ENCODE assay signal across 8 cellular contexts in genomic region chr1:15948091-15948591, GRCh38. TPM values are rescaled to one million over a fixed set of nuclear protein-coding genes. Genes with fewer than 3 reads are reported as not detected.
DNase-seq lines count a peak whose midpoint lies in the region; ATAC-seq, FAIRE-seq and TF ChIP-seq lines count a peak whose summit lies in the region.

No MANE protein-coding gene starts in this region.

- no peak overlapping the region for H2AFZ ChIP-seq in OCI-LY3 (ENCODE audit: low read depth, low read length)

- TF ChIP-seq CTCF in AG04450 (IDR thresholded peaks at IDR 0.05; ENCODE audit: low read depth, low read length) = no peak
- no peak for TF ChIP-seq CTCF in OCI-LY3 (IDR thresholded peaks at IDR 0.05; ENCODE audit: low read depth, low read length)
- no peak for TF ChIP-seq CTCF in neutrophil (IDR thresholded peaks at IDR 0.05)

- H3K27me3 ChIP-seq in AG04450 (ENCODE audit: control insufficient read depth, insufficient read depth, low read length) = no peaks in the 10 kb centered on the region
- no peaks in the 10 kb centered on the region for H3K27me3 ChIP-seq in OCI-LY3 (ENCODE audit: low read depth, low read length)
- H3K27me3 ChIP-seq in effector memory CD4-positive, alpha-beta T cell (replicated peaks; ENCODE audit: control insufficient read depth, insufficient read depth, low read length, poor library complexity, severe bottlenecking) = no peaks in the 10 kb centered on the region
- no peaks in the 10 kb centered on the region for H3K27me3 ChIP-seq in neutrophil

- H3K36me3 ChIP-seq in OCI-LY3 (replicated peaks; ENCODE audit: low read depth, low read length) (peaks cover 12% of the 10 kb centered on the region), neutrophil (peaks cover 54% of the 10 kb centered on the region)
- H3K36me3 ChIP-seq in effector memory CD4-positive, alpha-beta T cell (ENCODE audit: control insufficient read depth, insufficient read depth, low read length) = peaks cover 39% of the 10 kb centered on the region

- peak overlapping the region; percentile 0 for H3K27ac ChIP-seq in AG04450 (ENCODE audit: low read depth, low read length)
- H3K27ac ChIP-seq in OCI-LY3 (ENCODE audit: low read length) = peak overlapping the region; percentile 78
- peak overlapping the region; percentile 26 for H3K27ac ChIP-seq in effector memory CD4-positive, alpha-beta T cell (ENCODE audit: insufficient read depth, low read length, poor library complexity, severe bottlenecking)
- H3K27ac ChIP-seq in neutrophil = peak overlapping the region; percentile 62

- DNase-seq in AG04450 (ENCODE audit: low read depth, low spot score) (no peak), NCI-H1105 (lab: John Stamatoyannopoulos, UW) (no peak), NCI-H1930 (lab: John Stamatoyannopoulos, UW) (no peak), urothelium cell line (ENCODE audit: low spot score) (no peak)
- DNase-seq in effector memory CD4-positive, alpha-beta T cell = no peak

- no peak for FAIRE-seq in urothelium cell line (lab: Jason Lieb, UNC)

- H4K20me1 ChIP-seq in OCI-LY3 (ENCODE audit: insufficient read depth, low read length) = no peaks in the 10 kb centered on the region

- ATAC-seq in GM19395 (IDR thresholded peaks at IDR 0.05; ENCODE audit: unreplicated experiment) = no peak

- H3K4me2 ChIP-seq in OCI-LY3 (ENCODE audit: low read length) = peak overlapping the region; percentile 79

- POLR2A ChIA-PET in AG04450 (lab: Yijun Ruan, JAX) = interaction anchor here (2.2 kb wide), 1 partner anchor 99 kb away, joined by 5 read pairs; no protein-coding TSS in a partner anchor

- H3K79me2 ChIP-seq in OCI-LY3 (ENCODE audit: low read length) = peaks cover 4% of the 10 kb centered on the region; the same call in 1 of the 2 replicates

- H3K9me3 ChIP-seq in AG04450 (ENCODE audit: control insufficient read depth, insufficient read depth, low read length) = no peaks in the 10 kb centered on the region; the same call in 1 of the 2 replicates
- H3K9me3 ChIP-seq in OCI-LY3 (ENCODE audit: insufficient read depth, low read length) = no peaks in the 10 kb centered on the region
- no peaks in the 10 kb centered on the region for H3K9me3 ChIP-seq in effector memory CD4-positive, alpha-beta T cell (ENCODE audit: control insufficient read depth, low read length)
- H3K9me3 ChIP-seq in neutrophil = no peaks in the 10 kb centered on the region

- peak overlapping the region; percentile 58; the same call in 1 of the 2 replicates for H3K9ac ChIP-seq in OCI-LY3 (ENCODE audit: low read length)

- CTCF ChIA-PET in AG04450 (lab: Charles Lee) = no interaction called here

- no peak overlapping the region for H3K4me3 ChIP-seq in AG04450 (ENCODE audit: low read depth, low read length)
- peak overlapping the region; percentile 62 for H3K4me3 ChIP-seq in OCI-LY3 (ENCODE audit: low read length)
- no peak overlapping the region for H3K4me3 ChIP-seq in effector memory CD4-positive, alpha-beta T cell (ENCODE audit: insufficient read depth, low read depth, low read length, poor library complexity, severe bottlenecking)
- no peak overlapping the region for H3K4me3 ChIP-seq in neutrophil (ENCODE audit: low read depth in 1 of 2, low read length in 1 of 2)

- H3K4me1 ChIP-seq in OCI-LY3 (ENCODE audit: low read length) (peaks cover 42% of the 10 kb centered on the region), neutrophil (ENCODE audit: control insufficient read depth in 1 of 2, insufficient read depth in 1 of 2, low read depth in 1 of 2, low read length in 1 of 2) (peaks cover 38 to 48% of the 10 kb centered on the region in 2 experiments)
- peaks cover 32% of the 10 kb centered on the region for H3K4me1 ChIP-seq in effector memory CD4-positive, alpha-beta T cell (ENCODE audit: control insufficient read depth, insufficient read depth, low read length, poor library complexity, severe bottlenecking)

RNA-seq across cellular contexts. Expression of gene ZBTB17, which starts 27.8 kb away (rescaled TPM):
- 21.4 and 36.1 TPM in 2 replicates for polyA plus RNA-seq in AG04450 (2011; rRNA removed)
- polyA minus RNA-seq in AG04450 (2011; rRNA and poly(A)+ RNA removed) = 33.1 and 53.7 TPM in 2 replicates

RNA-seq across cellular contexts. Expression of gene SRARP, which starts 55.9 kb away (rescaled TPM):
- polyA plus RNA-seq in AG04450 (2011; rRNA removed) = not detected in 2 replicates
- not detected in 2 replicates for polyA minus RNA-seq in AG04450 (2011; rRNA and poly(A)+ RNA removed)

Comparison
In these comparisons a context has a peak if more than half of its experiments do, and no peak if none do; other contexts are left out.
1. H3K27ac ChIP-seq: peak in every context shown above with its lines; median percentile 78 in OCI-LY3; 62 in neutrophil; 26 in effector memory CD4-positive, alpha-beta T cell; 0 in AG04450.